ENCODE assay signal across 16 cellular contexts in genomic region chr4:94889961-94890360, GRCh38.
DNase-seq lines count a peak whose midpoint lies in the region; ATAC-seq, FAIRE-seq and TF ChIP-seq lines count a peak whose summit lies in the region.
"Had no signal": no experiment of that assay in that cellular context is flagged by ENCODE, and none has a peak within 500 bp of the region (broad histone marks: within the 10 kb centered on the region; RNA-seq: fewer than 3 reads in every experiment).

No MANE protein-coding gene starts in this region.

- peak overlapping the region; percentile 12 for H3K9ac ChIP-seq in astrocyte (ENCODE audit: low read length)

- H3K36me3 Mint-ChIP-seq in astrocyte (ENCODE audit: low read depth, unreplicated experiment): peaks cover 2% of the 10 kb centered on the region
- H3K36me3 Mint-ChIP-seq: stimulated activated memory B cell treated with anti-CD40 and anti-IgM and Interleukin-4, amounts not matched to agents 10 μg/mL and 1 μg/mL and 100 μg/mL, for 72 hours had no signal

- no peaks in the 10 kb centered on the region for H4K20me1 ChIP-seq in astrocyte (ENCODE audit: insufficient read depth, low read length)

- H3K79me2 ChIP-seq in astrocyte (ENCODE audit: insufficient read depth, low read length): no peaks in the 10 kb centered on the region

- WGBS in right cardiac atrium: 54% methylated on average over 3 of the region's 3 CpGs
- WGBS in esophagus squamous epithelium, 2 donors: 32 to 56% methylated on average over 3 of the region's 3 CpGs

- ATAC-seq in right cardiac atrium (no peak), GM19455 (IDR thresholded peaks at IDR 0.05; ENCODE audit: unreplicated experiment) (no peak)
- ATAC-seq: stimulated activated memory B cell treated with anti-CD40 and anti-IgM and Interleukin-4, amounts not matched to agents 10 μg/mL and 1 μg/mL and 100 μg/mL, for 72 hours had no signal

- no peak overlapping the region for H2AFZ ChIP-seq in astrocyte (ENCODE audit: low read depth, low read length)

- no peaks in the 10 kb centered on the region for H3K9me3 ChIP-seq in astrocyte (ENCODE audit: insufficient read depth, low read depth, low read length)
- no peaks in the 10 kb centered on the region for H3K9me3 ChIP-seq in right cardiac atrium (ENCODE audit: control insufficient read depth, low read length)
- H3K9me3 ChIP-seq in esophagus squamous epithelium: no peaks in the 10 kb centered on the region

- intact Hi-C loops in right cardiac atrium (cut with DNase I) (no loop called here), esophagus squamous epithelium (cut with DNase I) (no loop called here)

- H3K4me2 ChIP-seq in astrocyte (ENCODE audit: low read length): peak overlapping the region; percentile 57

- no peak for FAIRE-seq in astrocyte (lab: Jason Lieb, UNC)
- FAIRE-seq: GM12891 had no signal

- TF ChIP-seq CTCF in astrocyte (IDR thresholded peaks at IDR 0.05; ENCODE audit: insufficient read depth, low read depth, low read length) (no peak), esophagus squamous epithelium (IDR thresholded peaks at IDR 0.05) (no peak)

- H3K36me3 ChIP-seq in astrocyte (ENCODE audit: insufficient read depth, low read length) (no peaks in the 10 kb centered on the region), esophagus squamous epithelium (no peaks in the 10 kb centered on the region)

- H3K4me3 Mint-ChIP-seq in astrocyte (ENCODE audit: unreplicated experiment): peak overlapping the region; percentile 55
- H3K4me3 Mint-ChIP-seq: stimulated activated memory B cell treated with anti-CD40 and anti-IgM and Interleukin-4, amounts not matched to agents 10 μg/mL and 1 μg/mL and 100 μg/mL, for 72 hours had no signal

- no peak overlapping the region for H3K4me3 ChIP-seq in astrocyte (ENCODE audit: insufficient read depth, low read depth, low read length)
- no peak overlapping the region for H3K4me3 ChIP-seq in right cardiac atrium (ENCODE audit: low read length)
- H3K4me3 ChIP-seq in esophagus squamous epithelium: no peak overlapping the region
- H3K4me3 ChIP-seq: psoas muscle had no signal

- peak overlapping the region; percentile 97 for H3K27ac Mint-ChIP-seq in astrocyte (ENCODE audit: unreplicated experiment)
- H3K27ac Mint-ChIP-seq: stimulated activated memory B cell treated with anti-CD40 and anti-IgM and Interleukin-4, amounts not matched to agents 10 μg/mL and 1 μg/mL and 100 μg/mL, for 72 hours had no signal

- TF ChIP-seq POLR2A in esophagus squamous epithelium (IDR thresholded peaks at IDR 0.05): no peak

- no peaks in the 10 kb centered on the region for H3K9me3 Mint-ChIP-seq in astrocyte (ENCODE audit: unreplicated experiment)

- H3K27ac ChIP-seq in astrocyte (ENCODE audit: low read depth, low read length): peak overlapping the region; percentile 50
- no peak overlapping the region for H3K27ac ChIP-seq in right cardiac atrium (ENCODE audit: low read length)
- no peak overlapping the region for H3K27ac ChIP-seq in esophagus squamous epithelium
- H3K27ac ChIP-seq: psoas muscle had no signal

- DNase-seq in GM04503 (ENCODE audit: low read depth) (peak; percentile 66), astrocyte (ENCODE audit: low read depth) (peak; percentile 96), fibroblast of peridontal ligament (ENCODE audit: extremely low read depth) (peak; percentile 91), pons (ENCODE audit: low spot score) (peak; percentile 12), right cardiac atrium (no peak), esophagus squamous epithelium (lab: John Stamatoyannopoulos, UW) (no peak), NCI-H524 treated with DMSO at 0.1 percent for 48 hours (lab: John Stamatoyannopoulos, UW) (no peak)
- DNase-seq: activated gamma-delta T cell; C1 segment of cervical spinal cord; cerebellar nuclear complex; DND-41; psoas muscle; stimulated activated CD4-positive, alpha-beta T cell treated with anti-CD3 and anti-CD28 coated beads, Interleukin-2, amount 100 ng/mL, for 48 hours had no signal

- H3K27me3 ChIP-seq in astrocyte (ENCODE audit: insufficient read depth, low read length): no peaks in the 10 kb centered on the region
- H3K27me3 ChIP-seq in right cardiac atrium (ENCODE audit: control insufficient read depth, insufficient read depth): no peaks in the 10 kb centered on the region
- no peaks in the 10 kb centered on the region for H3K27me3 ChIP-seq in esophagus squamous epithelium

- peaks cover 13% of the 10 kb centered on the region for H3K4me1 Mint-ChIP-seq in astrocyte (ENCODE audit: low read depth, unreplicated experiment)
- H3K4me1 Mint-ChIP-seq: stimulated activated memory B cell treated with anti-CD40 and anti-IgM and Interleukin-4, amounts not matched to agents 10 μg/mL and 1 μg/mL and 100 μg/mL, for 72 hours had no signal

- H3K27me3 Mint-ChIP-seq in astrocyte (ENCODE audit: low read depth, unreplicated experiment): no peaks in the 10 kb centered on the region
- H3K27me3 Mint-ChIP-seq: stimulated activated memory B cell treated with anti-CD40 and anti-IgM and Interleukin-4, amounts not matched to agents 10 μg/mL and 1 μg/mL and 100 μg/mL, for 72 hours had no signal

- H3K4me1 ChIP-seq in astrocyte (ENCODE audit: insufficient read depth, low read length) (peaks cover 7% of the 10 kb centered on the region), right cardiac atrium (ENCODE audit: control insufficient read depth, insufficient read depth, low read length) (no peaks in the 10 kb centered on the region), esophagus squamous epithelium (no peaks in the 10 kb centered on the region)
- H3K4me1 ChIP-seq: psoas muscle had no signal

Comparison
In these comparisons a context has a peak if more than half of its experiments do, and no peak if none do; other contexts are left out.
1. DNase-seq: peak in GM04503 (single experiment), astrocyte (single experiment), fibroblast of peridontal ligament (single experiment) and pons (single experiment); none in right cardiac atrium (0 of 3), esophagus squamous epithelium (single experiment) and NCI-H524 treated with DMSO at 0.1 percent for 48 hours (single experiment).